1 cellular context compared by ENCODE assay signal in genomic region chr11:534197-534591, GRCh38.
TF ChIP-seq lines count a peak whose summit lies in the region.

No MANE protein-coding gene starts in this region.

TF ChIP-seq in endothelial cell of umbilical vein, 7 proteins besides CTCF, POLR2A, EP300 and RAD21:
- TF ChIP-seq POLR2AphosphoS5 (IDR thresholded peaks at IDR 0.05; ENCODE audit: insufficient read depth, low read depth, low read length) (no peak), EZH2 (IDR thresholded peaks at IDR 0.05; ENCODE audit: borderline replicate concordance, low read depth, low read length, severe bottlenecking) (no peak), MYC (IDR thresholded peaks at IDR 0.05; ENCODE audit: low read depth, low read length) (no peak), MAX (IDR thresholded peaks at IDR 0.05; ENCODE audit: insufficient read depth, insufficient read length) (no peak)
